ENCODE assay signal across 24 cellular contexts in the genomic region with DNA sequence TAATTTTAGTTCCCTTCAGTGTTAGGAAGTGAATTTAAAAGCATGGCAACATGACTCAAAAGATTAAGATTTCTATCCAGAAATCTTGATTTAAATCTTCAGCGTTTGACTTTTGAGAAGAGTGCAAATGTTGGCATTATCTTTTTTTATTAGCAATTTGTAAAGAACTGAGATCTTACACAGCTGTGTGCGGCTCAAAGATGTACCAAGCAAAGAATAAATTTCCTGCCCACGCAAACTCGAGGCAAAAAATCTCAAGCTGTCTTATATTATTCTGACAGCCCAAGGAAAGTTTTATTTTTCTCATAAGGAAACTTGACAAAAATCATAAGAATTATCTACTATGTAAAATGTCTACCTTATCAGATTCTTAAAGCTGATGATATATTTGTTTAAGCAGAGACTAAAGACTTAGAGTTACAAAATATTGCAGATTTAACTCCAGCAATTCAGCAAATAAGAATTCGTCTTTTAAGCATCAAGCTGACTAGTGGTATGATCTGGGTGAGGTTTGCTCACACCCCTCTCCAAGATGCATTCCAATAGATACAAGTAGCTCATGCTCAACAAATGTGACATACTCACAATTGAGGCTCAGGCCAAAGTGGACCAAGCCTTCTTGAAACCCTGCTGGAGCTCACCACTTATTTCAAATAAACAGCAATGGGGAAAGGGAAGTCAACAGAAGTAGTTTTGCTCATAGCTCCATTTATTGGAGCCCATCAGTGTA. TPM values are rescaled to one million over a fixed set of nuclear protein-coding genes. Genes with fewer than 3 reads are reported as not detected.
A peak's percentile ranks its signal among the peaks of the same experiment; 100 is the strongest.
DNase-seq lines count a peak whose midpoint lies in the region; ATAC-seq, FAIRE-seq and TF ChIP-seq lines count a peak whose summit lies in the region.
"Had no signal": no experiment of that assay in that cellular context is flagged by ENCODE, and none has a peak within 500 bp of the region (broad histone marks: within the 10 kb centered on the region; RNA-seq: fewer than 3 reads in every experiment).

No MANE protein-coding gene starts in this region.

- TF ChIP-seq CTCF in A549 (IDR thresholded peaks at IDR 0.05) (no peak), mesothelial cell of epicardium (IDR thresholded peaks at IDR 0.05; ENCODE audit: unreplicated experiment) (no peak)

- peak overlapping the region; percentile 16 for H3K27ac Mint-ChIP-seq in mesothelial cell of epicardium
- H3K27ac Mint-ChIP-seq: CD14-positive monocyte, GM23338 had no signal

- FAIRE-seq in A549 (lab: Jason Lieb, UNC) (peak; percentile 18), HTR-8/SVneo (lab: Jason Lieb, UNC) (no peak)
- FAIRE-seq: GM12878, GM19239 had no signal

- CTCF ChIA-PET in A549 (lab: Yijun Ruan, JAX) = no interaction called here

- WGBS in A549 (ENCODE audit: missing lambda C conversion rate) = 94% methylated on average over 5 of the region's 5 CpGs

- no peak for DNase-seq in A549 (ENCODE audit: low read depth in 1 of 2, low spot score in 1 of 2)
- DNase-seq in HCEC 1CT = peak; percentile 25
- peak in 10 of 61 donors; percentile 2 to 77 (median 28) for DNase-seq in caudate nucleus (lab: John Stamatoyannopoulos, UW)
- DNase-seq in mesothelial cell of epicardium (ENCODE audit: low spot score in 2 of 2, unreplicated experiment in 2 of 2) = no peak
- no peak for DNase-seq in SW 1271 (lab: John Stamatoyannopoulos, UW)
- no peak for DNase-seq in NCI-H1105 treated with DMSO at 0.1 percent for 48 hours (lab: John Stamatoyannopoulos, UW)
- DNase-seq in SK-N-DZ (ENCODE audit: low spot score) = no peak
- DNase-seq in HTR-8/SVneo (ENCODE audit: insufficient read length, low spot score) = no peak
- DNase-seq: COR-L47, DMS153, MM.1S, NCI-H1105, NCI-H187 treated with DMSO at 0.1 percent for 48 hours, NCI-H2171 treated with DMSO at 0.1 percent for 48 hours, NCI-H510A, NCI-H82, Right ventricle myocardium superior had no signal

- H3K27me3 Mint-ChIP-seq in mesothelial cell of epicardium (ENCODE audit: low read depth) = no peaks in the 10 kb centered on the region

- no peak overlapping the region for H3K4me2 ChIP-seq in A549
- H3K4me2 ChIP-seq: GM23338 had no signal

- no peak for ATAC-seq in A549
- ATAC-seq: GM12878, GM23338, Panc1 had no signal

- no peaks in the 10 kb centered on the region for H3K9me3 ChIP-seq in A549

- no peak overlapping the region for H3K4me3 ChIP-seq in A549
- H3K4me3 ChIP-seq: GM12878, GM23338 had no signal

- no peaks in the 10 kb centered on the region for H3K9me3 Mint-ChIP-seq in mesothelial cell of epicardium
- H3K9me3 Mint-ChIP-seq: GM23338 had no signal

- no peak overlapping the region for H3K4me3 Mint-ChIP-seq in mesothelial cell of epicardium
- H3K4me3 Mint-ChIP-seq: CD14-positive monocyte, GM23338 had no signal

- H3K27ac ChIP-seq in A549 (peak overlapping the region in 1 of 2 experiments; percentile 42; a peak in 3 of 6 replicates), caudate nucleus (ENCODE audit: low read depth, low read length) (peak overlapping the region; percentile 26)
- H3K27ac ChIP-seq: 22Rv1, HL-60 had no signal

- H3K4me1 Mint-ChIP-seq in mesothelial cell of epicardium = peaks cover 41% of the 10 kb centered on the region

- TF ChIP-seq RAD21 in A549 (conservative IDR thresholded peaks at IDR 0.05 in 1 of 2, IDR thresholded peaks at IDR 0.05 in 1 of 2) = no peak

- no peak for TF ChIP-seq EP300 in A549 (IDR thresholded peaks at IDR 0.05)

- POLR2A ChIA-PET in A549 (lab: Yijun Ruan, JAX) = no interaction called here

- H3K36me3 Mint-ChIP-seq in mesothelial cell of epicardium = no peaks in the 10 kb centered on the region
- H3K36me3 Mint-ChIP-seq: CD14-positive monocyte had no signal

- H3K4me1 ChIP-seq in A549 = peaks cover 26% of the 10 kb centered on the region

- no peak for TF ChIP-seq POLR2A in A549 (IDR thresholded peaks at IDR 0.05; ENCODE audit: low read length)

TF ChIP-seq in A549, 52 proteins besides CTCF, POLR2A, EP300 and RAD21:
- TF ChIP-seq USF2 (IDR thresholded peaks at IDR 0.05) (no peak), RNF2 (IDR thresholded peaks at IDR 0.05; ENCODE audit: borderline replicate concordance, low read depth) (no peak), JUNB (IDR thresholded peaks at IDR 0.05) (no peak), CBX8 (IDR thresholded peaks at IDR 0.05) (no peak), RCOR1 (IDR thresholded peaks at IDR 0.05; ENCODE audit: low read depth, low read length) (no peak), PHF8 (IDR thresholded peaks at IDR 0.05; ENCODE audit: borderline replicate concordance, low read depth) (no peak), CHD2 (IDR thresholded peaks at IDR 0.05; ENCODE audit: low read length, partially characterized antibody) (no peak), POLR2AphosphoS2 (conservative IDR thresholded peaks at IDR 0.05; ENCODE audit: low read length) (no peak)
- TF ChIP-seq, protein P1, sequence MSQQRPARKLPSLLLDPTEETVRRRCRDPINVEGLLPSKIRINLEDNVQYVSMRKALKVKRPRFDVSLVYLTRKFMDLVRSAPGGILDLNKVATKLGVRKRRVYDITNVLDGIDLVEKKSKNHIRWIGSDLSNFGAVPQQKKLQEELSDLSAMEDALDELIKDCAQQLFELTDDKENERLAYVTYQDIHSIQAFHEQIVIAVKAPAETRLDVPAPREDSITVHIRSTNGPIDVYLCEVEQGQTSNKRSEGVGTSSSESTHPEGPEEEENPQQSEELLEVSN (IDR thresholded peaks at IDR 0.05; ENCODE audit: borderline replicate concordance, low read depth) = no peak
- TF ChIP-seq, protein P2, sequence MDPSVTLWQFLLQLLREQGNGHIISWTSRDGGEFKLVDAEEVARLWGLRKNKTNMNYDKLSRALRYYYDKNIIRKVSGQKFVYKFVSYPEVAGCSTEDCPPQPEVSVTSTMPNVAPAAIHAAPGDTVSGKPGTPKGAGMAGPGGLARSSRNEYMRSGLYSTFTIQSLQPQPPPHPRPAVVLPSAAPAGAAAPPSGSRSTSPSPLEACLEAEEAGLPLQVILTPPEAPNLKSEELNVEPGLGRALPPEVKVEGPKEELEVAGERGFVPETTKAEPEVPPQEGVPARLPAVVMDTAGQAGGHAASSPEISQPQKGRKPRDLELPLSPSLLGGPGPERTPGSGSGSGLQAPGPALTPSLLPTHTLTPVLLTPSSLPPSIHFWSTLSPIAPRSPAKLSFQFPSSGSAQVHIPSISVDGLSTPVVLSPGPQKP (IDR thresholded peaks at IDR 0.05; ENCODE audit: low read depth, low read length) = no peak
TF ChIP-seq in A549: peak in this region for 0.

RNA-seq across cellular contexts. Expression of gene POC1B, which starts 47.4 kb away (rescaled TPM):
- polyA plus RNA-seq in A549 (2011; rRNA removed) (36.6 and 38.6 TPM in 2 replicates), A549 (2017; fragmentation: RNase III; extraction: RNeasy Plus Mini Kit Qiagen cat#74134 plus additional on column Dnase treatment) (9.1 to 11.9 TPM (median 10.8 TPM) in 3 replicates)
- polyA plus RNA-seq in A549 (2012; cell fraction: cytosol; rRNA removed) = 4.8 and 6.4 TPM in 2 replicates
- 2.7 and 3.6 TPM in 2 replicates for polyA plus RNA-seq in A549 (2012; cell fraction: nucleus; rRNA removed)
- 27.0 and 40.8 TPM in 2 replicates for polyA minus RNA-seq in A549 (2011; rRNA and poly(A)+ RNA removed)
- total RNA-seq in mesothelial cell of epicardium = 11.9 to 12.5 TPM (median 12.1 TPM) in 3 replicates
- polyA plus RNA-seq in SK-N-DZ (2014; cell fraction: cytosol; rRNA removed) = 19.5 and 23.9 TPM in 2 replicates
- 17.4 and 28.5 TPM in 2 replicates for polyA plus RNA-seq in SK-N-DZ (2014; cell fraction: nucleus; rRNA removed)

RNA-seq across cellular contexts. Expression of gene GALNT4, which starts 48.6 kb away (rescaled TPM):
- polyA plus RNA-seq in A549 (2011; rRNA removed) (12.6 and 14.3 TPM in 2 replicates), A549 (2017; fragmentation: RNase III; extraction: RNeasy Plus Mini Kit Qiagen cat#74134 plus additional on column Dnase treatment) (3.8 to 5.9 TPM (median 5.5 TPM) in 3 replicates)
- 1.3 TPM in 2 replicates for polyA plus RNA-seq in A549 (2012; cell fraction: cytosol; rRNA removed)
- polyA plus RNA-seq in A549 (2012; cell fraction: nucleus; rRNA removed) = 1.1 and 1.6 TPM in 2 replicates
- polyA minus RNA-seq in A549 (2011; rRNA and poly(A)+ RNA removed) = 5.1 and 7.2 TPM in 2 replicates
- 6.4 to 7.2 TPM (median 6.4 TPM) in 3 replicates for total RNA-seq in mesothelial cell of epicardium
- polyA plus RNA-seq in SK-N-DZ (2014; cell fraction: cytosol; rRNA removed) = 0.12 and 2.4 TPM in 2 replicates
- 1.7 and 2.6 TPM in 2 replicates for polyA plus RNA-seq in SK-N-DZ (2014; cell fraction: nucleus; rRNA removed)
